8 cellular contexts compared by ENCODE assay signal in the genomic region with DNA sequence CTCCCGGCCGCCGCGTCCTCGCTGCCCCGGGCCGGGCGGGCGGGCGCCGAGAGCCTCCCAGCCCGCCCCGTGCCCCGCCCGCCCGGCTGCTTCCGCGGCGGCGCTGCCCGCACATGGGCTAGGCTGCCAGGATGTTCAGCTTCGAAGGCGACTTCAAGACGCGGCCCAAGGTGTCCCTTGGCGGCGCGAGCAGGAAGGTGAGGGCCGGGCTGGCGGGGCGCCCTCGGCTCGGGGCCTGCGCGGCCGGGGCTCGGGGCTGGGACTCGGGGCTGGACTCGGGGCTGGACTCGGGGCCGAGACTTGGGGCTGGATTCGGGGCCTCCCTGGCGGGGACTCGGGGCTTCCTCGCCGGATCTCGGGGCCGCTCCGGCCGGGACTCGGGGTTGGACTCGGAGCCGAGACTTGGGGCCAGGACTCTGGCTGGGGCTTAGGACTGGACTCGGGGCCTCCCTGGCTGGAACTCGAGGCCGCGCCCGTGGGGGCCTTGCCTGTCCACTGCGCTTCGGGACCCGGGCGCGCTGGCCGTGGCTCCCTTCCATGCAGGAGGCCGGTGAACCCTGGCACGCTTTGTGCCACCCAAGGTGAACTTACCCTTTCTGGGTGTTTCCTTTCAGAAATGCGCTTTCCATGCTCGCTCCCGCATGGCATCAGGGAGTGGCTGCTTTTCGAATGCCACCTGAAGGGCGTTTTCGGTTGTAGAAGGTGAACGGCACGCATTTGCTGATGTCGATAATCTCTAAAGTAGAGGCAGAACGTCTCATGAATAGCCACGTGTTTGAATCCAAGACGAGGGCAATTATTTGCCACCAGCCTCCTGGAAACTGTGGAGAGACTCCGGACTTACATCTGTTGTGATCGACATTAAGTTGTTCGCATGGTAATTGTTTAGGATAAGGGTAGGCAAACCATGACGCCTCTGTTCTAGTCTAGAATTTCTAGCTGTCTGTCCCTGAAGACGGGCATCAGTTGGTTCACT. TPM values are rescaled to one million over a fixed set of nuclear protein-coding genes. Genes with fewer than 3 reads are reported as not detected.
DNase-seq lines count a peak whose midpoint lies in the region; ATAC-seq and TF ChIP-seq lines count a peak whose summit lies in the region.

No MANE protein-coding gene starts in this region.

- DNase-seq in COLO829 (ENCODE audit: low spot score) (peak; percentile 14), erythroblast (lab: John Stamatoyannopoulos, UW) (peak; percentile 84 to 90), iPS-NIHi11 (ENCODE audit: low spot score) (no peak)
- no peak for DNase-seq in Jurkat, Clone E6-1 (ENCODE audit: low read depth, low spot score)
- DNase-seq in activated CD8-positive, alpha-beta memory T cell treated with anti-CD3 and anti-CD28 coated beads for 48 hours (ENCODE audit: low read depth in 2 of 3, low spot score in 2 of 3): peak in 2 of 3 experiments; percentile 19 to 22

- peak overlapping the region; percentile 89 for H3K4me3 ChIP-seq in Jurkat, Clone E6-1 (ENCODE audit: low read length)
- peak overlapping the region; percentile 86 for H3K4me3 ChIP-seq in neural cell (ENCODE audit: low read length)

- TF ChIP-seq EP300 in neural cell (conservative IDR thresholded peaks at IDR 0.05; ENCODE audit: poor library complexity, severe bottlenecking): no peak

- no peaks in the 10 kb centered on the region for H3K9me3 ChIP-seq in neural cell (ENCODE audit: low read length)

- no peak for TF ChIP-seq RAD21 in neural cell (conservative IDR thresholded peaks at IDR 0.05)

- H3F3A ChIP-seq in neural cell (ENCODE audit: insufficient read depth, low read length, poor library complexity, severe bottlenecking): no peaks in the 10 kb centered on the region

- H3K9ac ChIP-seq in neural cell (ENCODE audit: low read length): peak overlapping the region; percentile 69

- peak overlapping the region; percentile 65 for H3K27ac ChIP-seq in neural cell (ENCODE audit: low read length)
- peak overlapping the region; percentile 46 for H3K27ac ChIP-seq in temporal lobe (ENCODE audit: low read depth, low read length)

- no peak overlapping the region for H2AFZ ChIP-seq in neural cell (ENCODE audit: low read depth, low read length)

- peak; percentile 0 for TF ChIP-seq CTCF in neural cell (IDR thresholded peaks at IDR 0.05; ENCODE audit: poor library complexity, severe bottlenecking)

- no peaks in the 10 kb centered on the region for H4K20me1 ChIP-seq in neural cell (ENCODE audit: insufficient read depth)

- no peaks in the 10 kb centered on the region for H3K27me3 ChIP-seq in neural cell (ENCODE audit: insufficient read depth, low read depth, low read length)

- H3K4me2 ChIP-seq in neural cell (ENCODE audit: low read length): peak overlapping the region; percentile 68

- no peak for TF ChIP-seq POLR2A in erythroblast (IDR thresholded peaks at IDR 0.05; ENCODE audit: low read length)

- H3K79me2 ChIP-seq in neural cell (replicated peaks; ENCODE audit: insufficient read depth, low read length): peaks cover 49% of the 10 kb centered on the region

- no peaks in the 10 kb centered on the region for H3K36me3 ChIP-seq in neural cell (ENCODE audit: insufficient read depth, low read length)

- peak; percentile 69 for ATAC-seq in GM21528 (IDR thresholded peaks at IDR 0.05; ENCODE audit: low FRiP score, unreplicated experiment)

- no peaks in the 10 kb centered on the region for H3K9me2 ChIP-seq in neural cell (ENCODE audit: insufficient read depth, low read length)

TF ChIP-seq in neural cell, 6 proteins besides CTCF, POLR2A, EP300 and RAD21:
- TF ChIP-seq EZH2 (IDR thresholded peaks at IDR 0.05; ENCODE audit: borderline replicate concordance, insufficient read depth, low read length, poor library complexity, severe bottlenecking) (no peak), POLR2AphosphoS5 (IDR thresholded peaks at IDR 0.05) (no peak), TAF1 (IDR thresholded peaks at IDR 0.05; ENCODE audit: low read depth) (no peak), MXI1 (conservative IDR thresholded peaks at IDR 0.05; ENCODE audit: poor library complexity, severe bottlenecking) (peak; percentile 80)
- TF ChIP-seq, protein P1, sequence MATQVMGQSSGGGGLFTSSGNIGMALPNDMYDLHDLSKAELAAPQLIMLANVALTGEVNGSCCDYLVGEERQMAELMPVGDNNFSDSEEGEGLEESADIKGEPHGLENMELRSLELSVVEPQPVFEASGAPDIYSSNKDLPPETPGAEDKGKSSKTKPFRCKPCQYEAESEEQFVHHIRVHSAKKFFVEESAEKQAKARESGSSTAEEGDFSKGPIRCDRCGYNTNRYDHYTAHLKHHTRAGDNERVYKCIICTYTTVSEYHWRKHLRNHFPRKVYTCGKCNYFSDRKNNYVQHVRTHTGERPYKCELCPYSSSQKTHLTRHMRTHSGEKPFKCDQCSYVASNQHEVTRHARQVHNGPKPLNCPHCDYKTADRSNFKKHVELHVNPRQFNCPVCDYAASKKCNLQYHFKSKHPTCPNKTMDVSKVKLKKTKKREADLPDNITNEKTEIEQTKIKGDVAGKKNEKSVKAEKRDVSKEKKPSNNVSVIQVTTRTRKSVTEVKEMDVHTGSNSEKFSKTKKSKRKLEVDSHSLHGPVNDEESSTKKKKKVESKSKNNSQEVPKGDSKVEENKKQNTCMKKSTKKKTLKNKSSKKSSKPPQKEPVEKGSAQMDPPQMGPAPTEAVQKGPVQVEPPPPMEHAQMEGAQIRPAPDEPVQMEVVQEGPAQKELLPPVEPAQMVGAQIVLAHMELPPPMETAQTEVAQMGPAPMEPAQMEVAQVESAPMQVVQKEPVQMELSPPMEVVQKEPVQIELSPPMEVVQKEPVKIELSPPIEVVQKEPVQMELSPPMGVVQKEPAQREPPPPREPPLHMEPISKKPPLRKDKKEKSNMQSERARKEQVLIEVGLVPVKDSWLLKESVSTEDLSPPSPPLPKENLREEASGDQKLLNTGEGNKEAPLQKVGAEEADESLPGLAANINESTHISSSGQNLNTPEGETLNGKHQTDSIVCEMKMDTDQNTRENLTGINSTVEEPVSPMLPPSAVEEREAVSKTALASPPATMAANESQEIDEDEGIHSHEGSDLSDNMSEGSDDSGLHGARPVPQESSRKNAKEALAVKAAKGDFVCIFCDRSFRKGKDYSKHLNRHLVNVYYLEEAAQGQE (IDR thresholded peaks at IDR 0.05; ENCODE audit: borderline replicate concordance): no peak

RNA-seq across cellular contexts. Expression of gene UBE3C, which starts 0.7 kb away (rescaled TPM):
- polyA plus RNA-seq in Jurkat, Clone E6-1 (2012; ENCODE audit: insufficient read depth, insufficient read length): 32.2 TPM
- 39.0 and 46.3 TPM in 2 replicates for polyA plus RNA-seq in neural cell
- 86.9 and 93.7 TPM in 2 replicates for polyA minus RNA-seq in neural cell
- total RNA-seq in temporal lobe: 68.4 TPM

Comparison
In these comparisons a context has a peak if more than half of its experiments do, and no peak if none do; other contexts are left out.
1. DNase-seq: peak in COLO829 (single experiment), activated CD8-positive, alpha-beta memory T cell treated with anti-CD3 and anti-CD28 coated beads for 48 hours (2 of 3) and erythroblast (2 of 2); none in Jurkat, Clone E6-1 (single experiment) and iPS-NIHi11 (single experiment).